Comparison of ENCODE assay signal across 24 cellular contexts in genomic region chr11:108333403-108333899, GRCh38.
"Had no signal": no experiment of that assay in that cellular context is flagged by ENCODE, and none has a peak within 500 bp of the region (broad histone marks: within the 10 kb centered on the region; RNA-seq: fewer than 3 reads in every experiment).

No MANE protein-coding gene starts in this region.

- H3K4me1 ChIP-seq: left ventricle myocardium inferior, right atrium auricular region, stomach, testis, thyroid gland, transverse colon, upper lobe of left lung, vagina had no signal

- H3K9me3 Mint-ChIP-seq: naive thymus-derived CD8-positive, alpha-beta T cell; stimulated activated naive B cell treated with anti-CD40 and anti-IgM and Interleukin-4, amounts not matched to agents 10 μg/mL and 1 μg/mL and 100 μg/mL, for 72 hours had no signal

- ATAC-seq: mucosa of descending colon; naive thymus-derived CD8-positive, alpha-beta T cell; sciatic nerve; stimulated activated naive B cell treated with anti-CD40 and anti-IgM and Interleukin-4, amounts not matched to agents 10 μg/mL and 1 μg/mL and 100 μg/mL, for 72 hours; stimulated activated naive CD8-positive, alpha-beta T cell treated with anti-CD3 and anti-CD28 coated beads, Interleukin-15, Interleukin-2, amounts not matched to agents 100 U/mL and 50 U/mL, for 24 hours had no signal

- H3K27me3 Mint-ChIP-seq: naive thymus-derived CD8-positive, alpha-beta T cell; progenitor cell of endocrine pancreas; stimulated activated naive B cell treated with anti-CD40 and anti-IgM and Interleukin-4, amounts not matched to agents 10 μg/mL and 1 μg/mL and 100 μg/mL, for 72 hours had no signal

- H3K4me1 Mint-ChIP-seq: stimulated activated naive B cell treated with anti-CD40 and anti-IgM and Interleukin-4, amounts not matched to agents 10 μg/mL and 1 μg/mL and 100 μg/mL, for 72 hours had no signal

- H3K27me3 ChIP-seq: hepatocyte, ovary, right atrium auricular region, stomach, testis, thyroid gland, transverse colon, upper lobe of left lung, vagina had no signal

- H3K36me3 ChIP-seq: ovary had no signal

- H3K27ac ChIP-seq: hepatocyte, left ventricle myocardium inferior, ovary, right atrium auricular region, skin epidermis, stomach, testis, thyroid gland, transverse colon, upper lobe of left lung, vagina had no signal

- H3K9me3 ChIP-seq: left ventricle myocardium inferior, mucosa of descending colon, ovary, right atrium auricular region, stomach, testis, thyroid gland, transverse colon, upper lobe of left lung, vagina had no signal

- DNase-seq: islet precursor cell; left ventricle myocardium inferior; midbrain; mucosa of descending colon; naive thymus-derived CD8-positive, alpha-beta T cell; ovary; stimulated activated CD4-positive, alpha-beta T cell treated with anti-CD3 and anti-CD28 coated beads, Interleukin-12 subunit alpha, Interleukin-12 subunit beta, amount 100 ng/mL, for 4 hours; stimulated activated CD4-positive, alpha-beta T cell treated with anti-CD3 and anti-CD28 coated beads, Interleukin-15, amount 100 ng/mL, for 24 hours; stimulated activated CD4-positive, alpha-beta T cell treated with anti-CD3 and anti-CD28 coated beads, Interleukin-2, amount 100 ng/mL, for 24 hours; stimulated activated CD4-positive, alpha-beta T cell treated with anti-CD3 and anti-CD28 coated beads, Interleukin-4, amount 100 ng/mL, for 1 hour; stimulated activated naive B cell treated with anti-CD40 and anti-IgM and Interleukin-4, amounts not matched to agents 10 μg/mL and 1 μg/mL and 100 μg/mL, for 72 hours; stimulated activated naive CD8-positive, alpha-beta T cell treated with anti-CD3 and anti-CD28 coated beads, Interleukin-15, Interleukin-2, amounts not matched to agents 100 U/mL and 50 U/mL, for 24 hours; stomach; testis; thyroid gland; transverse colon; upper lobe of left lung had no signal

- H3K27ac Mint-ChIP-seq: progenitor cell of endocrine pancreas; stimulated activated naive B cell treated with anti-CD40 and anti-IgM and Interleukin-4, amounts not matched to agents 10 μg/mL and 1 μg/mL and 100 μg/mL, for 72 hours had no signal

- H3K4me3 Mint-ChIP-seq: naive thymus-derived CD8-positive, alpha-beta T cell; stimulated activated naive B cell treated with anti-CD40 and anti-IgM and Interleukin-4, amounts not matched to agents 10 μg/mL and 1 μg/mL and 100 μg/mL, for 72 hours had no signal

- H3K4me3 ChIP-seq: hepatocyte, left ventricle myocardium inferior, lung, mucosa of descending colon, ovary, right atrium auricular region, skin epidermis, stomach, testis, thyroid gland, transverse colon, upper lobe of left lung, vagina had no signal
